ENCODE assay signal across 27 cellular contexts in genomic region chr6:75308250-75308988, GRCh38.
"Had no signal": no experiment of that assay in that cellular context is flagged by ENCODE, and none has a peak within 500 bp of the region (broad histone marks: within the 10 kb centered on the region; RNA-seq: fewer than 3 reads in every experiment).

No MANE protein-coding gene starts in this region.

- H3K4me3 ChIP-seq: breast epithelium, coronary artery, gastroesophageal sphincter, heart left ventricle, lung, ovary, prostate gland, spleen, upper lobe of right lung had no signal

- DNase-seq: activated B cell treated with CpG ODN at 0.5 μM for 24 hours; activated CD4-positive, alpha-beta T cell treated with anti-CD3 and anti-CD28 coated beads for 36 hours; activated CD4-positive, alpha-beta T cell treated with anti-CD3 and anti-CD28 coated beads, Interleukin-2, amount 50 U/mL, for 4 hours; activated CD8-positive, alpha-beta memory T cell treated with anti-CD3 and anti-CD28 coated beads for 24 hours; activated CD8-positive, alpha-beta memory T cell treated with anti-CD3 and anti-CD28 coated beads, Interleukin-2, amount 50 U/mL, for 4 hours; activated naive CD4-positive, alpha-beta T cell; activated naive CD8-positive, alpha-beta T cell treated with anti-CD3 and anti-CD28 coated beads for 36 hours; activated T-cell treated with anti-CD3 and anti-CD28 coated beads, Interleukin-2, amount 50 U/mL, for 24 hours; cerebellar nuclear complex; heart left ventricle; midbrain; natural killer cell; ovary; spleen; stimulated activated CD4-positive, alpha-beta T cell treated with anti-CD3 and anti-CD28 coated beads, Interleukin-4, amount 100 ng/mL, for 1 hour; stimulated activated naive CD4-positive, alpha-beta T cell treated with Interleukin-2 at 50 U/mL for 16 hours; T-helper 9 cell; upper lobe of right lung had no signal

- H3K27ac ChIP-seq: breast epithelium, coronary artery, epithelial cell of prostate, gastroesophageal sphincter, neutrophil, ovary, prostate gland, spleen, upper lobe of right lung had no signal

- H3K27me3 ChIP-seq: breast epithelium, gastroesophageal sphincter, heart left ventricle, ovary, upper lobe of right lung had no signal

- H3K4me1 ChIP-seq: breast epithelium, prostate gland, spleen, upper lobe of right lung had no signal

- H3K9me3 ChIP-seq: breast epithelium, gastroesophageal sphincter, heart left ventricle, neutrophil, ovary, prostate gland, spleen, upper lobe of right lung had no signal

- H3K36me3 ChIP-seq: breast epithelium, gastroesophageal sphincter, neutrophil, ovary, prostate gland, spleen, upper lobe of right lung had no signal

- ATAC-seq: activated CD4-positive, alpha-beta T cell treated with anti-CD3 and anti-CD28 coated beads for 36 hours; activated T-helper 17 cell treated with anti-CD3 and anti-CD28 coated beads, Interleukin-2, amount 50 U/mL, for 72 hours; gastroesophageal sphincter; left lobe of liver; natural killer cell; upper lobe of right lung had no signal
